In the genomic region with DNA sequence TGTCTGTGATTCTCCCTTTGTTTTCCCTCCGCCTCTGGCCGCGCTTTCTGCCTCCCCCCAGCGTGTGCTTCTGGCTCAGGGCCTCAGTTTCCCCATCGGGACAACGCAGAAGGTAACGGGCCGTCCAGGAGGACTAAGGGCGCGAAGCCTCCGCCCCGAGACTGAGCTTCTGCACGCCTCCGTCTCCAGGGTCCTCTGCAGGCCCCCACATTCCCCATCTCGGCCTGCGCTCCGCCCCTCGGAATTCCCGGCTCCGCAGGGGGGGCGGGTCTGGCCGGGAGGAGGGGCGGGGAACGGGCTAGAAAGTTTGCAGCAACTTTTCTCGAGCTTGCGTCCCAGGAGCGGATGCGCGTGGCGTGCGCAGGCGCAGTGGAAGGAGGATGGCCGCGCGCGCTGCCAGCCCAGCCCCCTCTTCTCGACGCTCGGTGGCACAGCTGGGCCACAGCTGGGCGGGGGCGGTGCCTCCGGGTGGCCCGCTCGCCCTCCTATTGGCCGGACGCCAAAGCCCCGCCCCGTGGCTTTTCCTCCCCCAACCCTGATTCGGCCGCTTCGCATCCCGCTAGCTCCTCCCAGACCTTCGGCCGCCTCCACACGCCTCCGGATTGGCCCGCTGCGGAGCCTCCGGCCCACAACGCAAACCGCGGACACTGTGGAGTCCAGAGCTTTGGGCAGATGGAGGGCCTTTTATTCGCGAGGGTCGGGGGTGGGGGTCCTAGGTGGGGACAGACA, we compare ENCODE assay signal across 8 cellular contexts.
DNase-seq lines count a peak whose midpoint lies in the region; ATAC-seq and TF ChIP-seq lines count a peak whose summit lies in the region.

A gene (minus strand): TSS at position 199 of the 729 bp plus-strand sequence. CDS start 408 bp downstream, outside the sequence.

- ATAC-seq in GM19023 (IDR thresholded peaks at IDR 0.05; ENCODE audit: unreplicated experiment) (peak; percentile 58), HG03196 (IDR thresholded peaks at IDR 0.05; ENCODE audit: unreplicated experiment) (peak; percentile 44)

- DNase-seq in AG09309 (ENCODE audit: low read depth), result peak; percentile 89
- DNase-seq in NCI-H345 treated with DMSO at 0.1 percent for 48 hours (lab: John Stamatoyannopoulos, UW; ENCODE audit: unreplicated experiment), result peak; percentile 80
- peak; percentile 91 to 94 for DNase-seq in activated CD4-positive, alpha-beta T cell treated with anti-CD3 and anti-CD28 coated beads for 24 hours (ENCODE audit: low read depth in 2 of 2)
- DNase-seq in choroid plexus epithelial cell (ENCODE audit: low read depth), result peak; percentile 99
- peak; percentile 99 for DNase-seq in kidney tubule cell (ENCODE audit: low spot score)
- peak; percentile 84 to 87 for DNase-seq in stimulated activated CD4-positive, alpha-beta T cell treated with anti-CD3 and anti-CD28 coated beads, Interleukin-1b, Interleukin-23, amount 100 ng/mL, for 1 hour (ENCODE audit: low read depth in 2 of 2)

- TF ChIP-seq CTCF in AG09309 (IDR thresholded peaks at IDR 0.05; ENCODE audit: control insufficient read depth, insufficient read depth, low read depth, low read length, missing control alignments), result no peak
- no peak for TF ChIP-seq CTCF in choroid plexus epithelial cell (conservative IDR thresholded peaks at IDR 0.05; ENCODE audit: low read depth, low read length)

- H3K4me3 ChIP-seq in AG09309 (ENCODE audit: control insufficient read depth, low read depth, low read length) (peak within 1 kb of the TSS; percentile 57), choroid plexus epithelial cell (ENCODE audit: low read depth, low read length) (peak within 1 kb of the TSS; percentile 84)

Comparison
In these comparisons a context has a peak if more than half of its experiments do, and no peak if none do; other contexts are left out.
1. Peak in every context shown above with its lines: DNase-seq, ATAC-seq and H3K4me3 ChIP-seq.